ENCODE assay signal across 11 cellular contexts in the genomic region with DNA sequence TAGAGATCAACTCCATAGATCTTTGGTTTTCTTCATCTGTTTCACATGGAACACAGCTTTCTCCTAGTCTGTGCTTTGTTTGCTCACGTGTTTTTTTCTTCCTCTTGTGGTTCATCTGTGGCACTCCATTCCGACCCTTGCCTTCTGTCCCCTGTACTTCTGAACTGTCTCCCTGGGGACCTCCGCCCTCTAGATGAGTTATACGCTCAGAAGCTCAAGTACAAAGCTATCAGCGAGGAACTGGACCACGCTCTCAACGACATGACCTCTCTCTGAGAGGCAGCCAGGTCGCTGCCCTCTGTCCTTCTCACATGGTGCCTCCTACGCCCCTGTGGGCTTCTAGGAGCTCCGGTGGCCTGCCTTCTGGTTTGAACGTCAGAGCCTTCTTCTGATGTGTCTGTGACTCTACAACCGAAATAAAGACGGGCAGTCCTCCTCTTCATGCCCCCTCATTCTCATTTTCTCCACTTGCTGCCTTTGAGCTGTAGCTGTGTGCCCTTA. TPM values are rescaled to one million over a fixed set of nuclear protein-coding genes. Genes with fewer than 3 reads are reported as not detected.
DNase-seq lines count a peak whose midpoint lies in the region; ATAC-seq lines count a peak whose summit lies in the region.
"Had no signal": no experiment of that assay in that cellular context is flagged by ENCODE, and none has a peak within 500 bp of the region (broad histone marks: within the 10 kb centered on the region; RNA-seq: fewer than 3 reads in every experiment).

No MANE protein-coding gene starts in this region.

- no peaks in the 10 kb centered on the region for H3K9me2 ChIP-seq in GM23248 (ENCODE audit: insufficient read depth)

- peak in 1 of 2 donors; percentile 56 for ATAC-seq in right cardiac atrium
- peak; percentile 43 for ATAC-seq in stimulated activated effector memory CD8-positive, alpha-beta T cell treated with anti-CD3 and anti-CD28 coated beads, Interleukin-12 subunit alpha, Interleukin-12 subunit beta, amount 100 ng/mL, for 72 hours
- no peak for ATAC-seq in HG02970 (IDR thresholded peaks at IDR 0.05; ENCODE audit: low FRiP score, unreplicated experiment)
- ATAC-seq in HG03196 (IDR thresholded peaks at IDR 0.05; ENCODE audit: unreplicated experiment): no peak
- ATAC-seq: left colon had no signal

- 80 to 85% methylated on average over 13 of the region's 13 CpGs for WGBS in GM23248 (ENCODE audit: low coverage in 1 of 2, low lambda C conversion rate in 2 of 2, missing lambda C conversion rate in 2 of 2), 2 experiments
- 59% methylated on average over 13 of the region's 13 CpGs for WGBS in right cardiac atrium

- H3K4me1 ChIP-seq in GM23248 (ENCODE audit: insufficient read depth): 0 out of 2 replicates have a peak, but pooled peaks cover 5% of the 10 kb centered on the region
- peaks cover 1% of the 10 kb centered on the region for H3K4me1 ChIP-seq in right cardiac atrium (ENCODE audit: control insufficient read depth, insufficient read depth, low read length)
- H3K4me1 ChIP-seq in HAP-1: no peaks in the 10 kb centered on the region; the same call in 1 of the 2 replicates

- H4K20me1 ChIP-seq in GM23248 (ENCODE audit: insufficient read depth): peaks cover 8% of the 10 kb centered on the region; the same call in 1 of the 2 replicates

- in situ Hi-C loops in GM23248 (cut with MboI) (no loop called here), HAP-1 (cut with MboI; ENCODE audit: low sequenced_read_pairs) (no loop called here)

- H3K79me2 ChIP-seq in GM23248 (ENCODE audit: insufficient read depth): peaks cover 78% of the 10 kb centered on the region

- H3F3A ChIP-seq in GM23248 (ENCODE audit: insufficient read depth): peaks cover 97% of the 10 kb centered on the region

- intact Hi-C loops in right cardiac atrium (cut with DNase I): no loop called here

- H3K27me3 ChIP-seq in GM23248 (replicated peaks; ENCODE audit: insufficient read depth): no peaks in the 10 kb centered on the region
- no peaks in the 10 kb centered on the region for H3K27me3 ChIP-seq in right cardiac atrium (ENCODE audit: control insufficient read depth, insufficient read depth)
- H3K27me3 ChIP-seq in HAP-1 (ENCODE audit: low read depth): no peaks in the 10 kb centered on the region

- H3K4me1 Mint-ChIP-seq in stimulated activated effector memory CD8-positive, alpha-beta T cell treated with anti-CD3 and anti-CD28 coated beads, Interleukin-12 subunit alpha, Interleukin-12 subunit beta, amount 100 ng/mL, for 72 hours: peaks cover 31% of the 10 kb centered on the region

- H3K9ac ChIP-seq in GM23248: no peak overlapping the region

- H3K9me3 ChIP-seq in GM23248 (ENCODE audit: low read depth) (no peaks in the 10 kb centered on the region), right cardiac atrium (ENCODE audit: control insufficient read depth, low read length) (no peaks in the 10 kb centered on the region), HAP-1 (no peaks in the 10 kb centered on the region)

- no peaks in the 10 kb centered on the region for H3K9me3 Mint-ChIP-seq in stimulated activated effector memory CD8-positive, alpha-beta T cell treated with anti-CD3 and anti-CD28 coated beads, Interleukin-12 subunit alpha, Interleukin-12 subunit beta, amount 100 ng/mL, for 72 hours

- H3K36me3 Mint-ChIP-seq in stimulated activated effector memory CD8-positive, alpha-beta T cell treated with anti-CD3 and anti-CD28 coated beads, Interleukin-12 subunit alpha, Interleukin-12 subunit beta, amount 100 ng/mL, for 72 hours: peaks cover 100% of the 10 kb centered on the region

- H3K27ac Mint-ChIP-seq in stimulated activated effector memory CD8-positive, alpha-beta T cell treated with anti-CD3 and anti-CD28 coated beads, Interleukin-12 subunit alpha, Interleukin-12 subunit beta, amount 100 ng/mL, for 72 hours: peak overlapping the region; percentile 68

- DNase-seq in GM23248 (no peak), right cardiac atrium (peak in 2 of 3 donors; percentile 56 to 57), HAP-1 (ENCODE audit: low spot score in 2 of 2) (no peak), NCI-H748 (lab: John Stamatoyannopoulos, UW; ENCODE audit: unreplicated experiment) (no peak)
- peak; percentile 74 for DNase-seq in activated CD8-positive, alpha-beta memory T cell treated with anti-CD3 and anti-CD28 coated beads, Interleukin-2, amount 50 U/mL, for 48 hours
- no peak for DNase-seq in stimulated activated effector memory CD8-positive, alpha-beta T cell treated with anti-CD3 and anti-CD28 coated beads, Interleukin-12 subunit alpha, Interleukin-12 subunit beta, amount 100 ng/mL, for 72 hours (ENCODE audit: low spot score in 2 of 2)
- DNase-seq: left colon, NCI-H146, SHP77 had no signal

- H3K4me3 Mint-ChIP-seq in stimulated activated effector memory CD8-positive, alpha-beta T cell treated with anti-CD3 and anti-CD28 coated beads, Interleukin-12 subunit alpha, Interleukin-12 subunit beta, amount 100 ng/mL, for 72 hours: no peak overlapping the region

- no peak overlapping the region for H3K4me3 ChIP-seq in GM23248
- H3K4me3 ChIP-seq in right cardiac atrium (ENCODE audit: low read length): no peak overlapping the region
- no peak overlapping the region for H3K4me3 ChIP-seq in HAP-1

- H3K36me3 ChIP-seq in GM23248 (ENCODE audit: low read depth): peaks cover 98% of the 10 kb centered on the region
- peaks cover 93% of the 10 kb centered on the region for H3K36me3 ChIP-seq in HAP-1 (replicated peaks)

- no peak overlapping the region for H2AFZ ChIP-seq in GM23248

- H3K4me2 ChIP-seq in GM23248 (ENCODE audit: unreplicated experiment): no peak overlapping the region

- H3K27ac ChIP-seq in GM23248 (peak overlapping the region; percentile 59), right cardiac atrium (ENCODE audit: low read length) (no peak overlapping the region)

RNA-seq across cellular contexts. Expression of a gene that starts 16.6 kb away (rescaled TPM):
- 29.5 and 42.6 TPM in 2 replicates for total RNA-seq in GM23248 (2014; rRNA removed; shearing (Covaris generic))
- polyA plus RNA-seq in GM23248 (2016; fragmentation: Nextera tagmentation; extraction: Ambion mirVana) (106 and 112 TPM in 2 replicates), right cardiac atrium (12.9 TPM)
- 10 to 100 TPM; 22.6 to 30.0 (median 24.5) TPM for total RNA-seq in right cardiac atrium

RNA-seq across cellular contexts. Expression of a gene that starts 18.8 kb away (rescaled TPM):
- 1,413 and 1,469 TPM in 2 replicates for total RNA-seq in GM23248 (2014; rRNA removed; shearing (Covaris generic))
- 1,408 and 1,423 TPM in 2 replicates for polyA plus RNA-seq in GM23248 (2016; fragmentation: Nextera tagmentation; extraction: Ambion mirVana)
- 100 to 1,000 TPM in 3 of 4 donors, 10 to 100 TPM in 1; 87.7 to 226 (median 130) TPM for total RNA-seq in right cardiac atrium
- polyA plus RNA-seq in right cardiac atrium: 137 TPM

RNA-seq across cellular contexts. Expression of a gene that starts 48.4 kb away (rescaled TPM):
- not detected in 2 replicates for total RNA-seq in GM23248 (2014; rRNA removed; shearing (Covaris generic))
- polyA plus RNA-seq in GM23248 (2016; fragmentation: Nextera tagmentation; extraction: Ambion mirVana) (0.13 TPM in 1 of 2 replicates, not detected in the other), right cardiac atrium (0.18 TPM)
- total RNA-seq in right cardiac atrium: 1 to 10 TPM in 1 of 4 donors, under 1 TPM in 1, not detected in 2; 0.37 to 1.0 TPM

Comparison
In these comparisons a context has a peak if more than half of its experiments do, and no peak if none do; other contexts are left out.
1. DNase-seq: peak in activated CD8-positive, alpha-beta memory T cell treated with anti-CD3 and anti-CD28 coated beads, Interleukin-2, amount 50 U/mL, for 48 hours (single experiment) and right cardiac atrium (2 of 3); none in GM23248 (single experiment), stimulated activated effector memory CD8-positive, alpha-beta T cell treated with anti-CD3 and anti-CD28 coated beads, Interleukin-12 subunit alpha, Interleukin-12 subunit beta, amount 100 ng/mL, for 72 hours (0 of 2), HAP-1 (0 of 2) and NCI-H748 (single experiment).